9 cellular contexts compared by ENCODE assay signal in genomic region chr10:71483135-71483534, GRCh38.
"Had no signal": no experiment of that assay in that cellular context is flagged by ENCODE, and none has a peak within 500 bp of the region (broad histone marks: within the 10 kb centered on the region; RNA-seq: fewer than 3 reads in every experiment).

No MANE protein-coding gene starts in this region.

- H3K27ac Mint-ChIP-seq: GM23338, H9, HFFc6 had no signal

- H3K9me3 Mint-ChIP-seq: GM23338, H9, HFFc6 had no signal

- H3K4me3 Mint-ChIP-seq: GM23338, H9, HFFc6 had no signal

- DNase-seq: GM23248, GOT3, H7, H9, HCEC 1CT, HFFc6 had no signal

- H3K36me3 ChIP-seq: HAP-1 had no signal

- H3K27ac ChIP-seq: GM23248 had no signal

- H3K9me3 ChIP-seq: HAP-1 had no signal

- H3K4me3 ChIP-seq: GM23248, GM23338, HAP-1 had no signal

- ATAC-seq: GM23338, HCT116 had no signal

- H3K4me1 ChIP-seq: HAP-1 had no signal
